21 cellular contexts compared by ENCODE assay signal in genomic region chr2:218235017-218235416, GRCh38. TPM values are rescaled to one million over a fixed set of nuclear protein-coding genes. Genes with fewer than 3 reads are reported as not detected.
DNase-seq lines count a peak whose midpoint lies in the region; ATAC-seq and TF ChIP-seq lines count a peak whose summit lies in the region.
"Had no signal": no experiment of that assay in that cellular context is flagged by ENCODE, and none has a peak within 500 bp of the region (broad histone marks: within the 10 kb centered on the region; RNA-seq: fewer than 3 reads in every experiment).

No MANE protein-coding gene starts in this region.

- TF ChIP-seq CTCF in CD8-positive, alpha-beta T cell (IDR thresholded peaks at IDR 0.05), result no peak
- TF ChIP-seq CTCF in neutrophil (IDR thresholded peaks at IDR 0.05) (no peak), foreskin keratinocyte (conservative IDR thresholded peaks at IDR 0.05) (no peak), endodermal cell (conservative IDR thresholded peaks at IDR 0.05) (no peak)

- no peaks in the 10 kb centered on the region for H3K27me3 Mint-ChIP-seq in CD8-positive, alpha-beta T cell (ENCODE audit: low read depth)
- no peaks in the 10 kb centered on the region for H3K27me3 Mint-ChIP-seq in effector memory CD8-positive, alpha-beta T cell
- no peaks in the 10 kb centered on the region for H3K27me3 Mint-ChIP-seq in endodermal cell (ENCODE audit: insufficient read depth)

- H3K27me3 ChIP-seq in CD8-positive, alpha-beta T cell (ENCODE audit: insufficient read depth, low read length), result no peaks in the 10 kb centered on the region
- H3K27me3 ChIP-seq in neutrophil (no peaks in the 10 kb centered on the region), foreskin keratinocyte (no peaks in the 10 kb centered on the region), endodermal cell (ENCODE audit: control insufficient read depth, insufficient read depth, low read length, poor library complexity, severe bottlenecking) (no peaks in the 10 kb centered on the region)
- H3K27me3 ChIP-seq: dorsolateral prefrontal cortex, testis had no signal

- no peak for DNase-seq in CD8-positive, alpha-beta T cell
- no peak for DNase-seq in effector memory CD8-positive, alpha-beta T cell
- no peak for DNase-seq in foreskin keratinocyte
- no peak for DNase-seq in endodermal cell
- DNase-seq: DMS 273 treated with DMSO at 0.1 percent for 48 hours; dorsolateral prefrontal cortex; HCEC 1CT; head of caudate nucleus; NCI-H1092 treated with DMSO at 0.1 percent for 48 hours; NCI-H2029 treated with DMSO at 0.1 percent for 48 hours; NCI-H2227 treated with DMSO at 0.1 percent for 48 hours; NCI-H774; retina; RPMI8226; small intestine; stimulated activated CD4-positive, alpha-beta T cell treated with anti-CD3 and anti-CD28 coated beads, Interleukin-2, amount 100 ng/mL, for 24 hours; testis; WERI-Rb-1 had no signal

- ATAC-seq in CD8-positive, alpha-beta T cell, result no peak
- ATAC-seq in GM18505 (IDR thresholded peaks at IDR 0.05; ENCODE audit: unreplicated experiment), result no peak
- no peak for ATAC-seq in effector memory CD8-positive, alpha-beta T cell (replicated peaks)
- no peak for ATAC-seq in foreskin keratinocyte
- no peak for ATAC-seq in GM18907 (IDR thresholded peaks at IDR 0.05; ENCODE audit: unreplicated experiment)

- peaks cover 91% of the 10 kb centered on the region for H3K36me3 Mint-ChIP-seq in CD8-positive, alpha-beta T cell
- peaks cover 97% of the 10 kb centered on the region for H3K36me3 Mint-ChIP-seq in effector memory CD8-positive, alpha-beta T cell (ENCODE audit: insufficient read depth)
- H3K36me3 Mint-ChIP-seq in endodermal cell (ENCODE audit: low read depth), result peaks cover 88% of the 10 kb centered on the region

- H3K27ac ChIP-seq in CD8-positive, alpha-beta T cell (ENCODE audit: low read depth, low read length), result no peak overlapping the region
- peak overlapping the region; percentile 24 for H3K27ac ChIP-seq in neutrophil
- H3K27ac ChIP-seq in foreskin keratinocyte, result no peak overlapping the region
- no peak overlapping the region for H3K27ac ChIP-seq in endodermal cell (ENCODE audit: low read depth, low read length)
- H3K27ac ChIP-seq: dorsolateral prefrontal cortex, testis, WERI-Rb-1 had no signal

- peak overlapping the region; percentile 75 for H3K27ac Mint-ChIP-seq in CD8-positive, alpha-beta T cell
- peak overlapping the region; percentile 49 to 69 for H3K27ac Mint-ChIP-seq in effector memory CD8-positive, alpha-beta T cell
- no peak overlapping the region for H3K27ac Mint-ChIP-seq in endodermal cell

- CTCF ChIA-PET in CD8-positive, alpha-beta T cell (lab: Charles Lee), result interaction anchor here (1.1 to 2.6 kb wide), 2 partner anchors 13 to 23 kb away, joined by 4 to 9 read pairs; no protein-coding TSS in a partner anchor

- POLR2A ChIA-PET in CD8-positive, alpha-beta T cell (lab: Charles Lee), result no interaction called here

- peaks cover 78% of the 10 kb centered on the region for H3K36me3 ChIP-seq in CD8-positive, alpha-beta T cell (ENCODE audit: insufficient read depth, low read length)
- H3K36me3 ChIP-seq in neutrophil (peaks cover 98% of the 10 kb centered on the region), endodermal cell (ENCODE audit: control insufficient read depth, insufficient read depth, low read length) (peaks cover 96% of the 10 kb centered on the region)

- H3K9me3 Mint-ChIP-seq in CD8-positive, alpha-beta T cell, result no peaks in the 10 kb centered on the region
- no peaks in the 10 kb centered on the region for H3K9me3 Mint-ChIP-seq in effector memory CD8-positive, alpha-beta T cell
- no peaks in the 10 kb centered on the region for H3K9me3 Mint-ChIP-seq in endodermal cell

- H3K9me3 ChIP-seq in CD8-positive, alpha-beta T cell (ENCODE audit: low read length), result no peaks in the 10 kb centered on the region
- H3K9me3 ChIP-seq in neutrophil (no peaks in the 10 kb centered on the region), endodermal cell (ENCODE audit: control insufficient read depth, low read length) (peaks cover 9% of the 10 kb centered on the region)
- H3K9me3 ChIP-seq: testis had no signal

- H3K4me3 Mint-ChIP-seq in CD8-positive, alpha-beta T cell, result no peak overlapping the region
- H3K4me3 Mint-ChIP-seq in effector memory CD8-positive, alpha-beta T cell, result no peak overlapping the region
- H3K4me3 Mint-ChIP-seq in endodermal cell, result no peak overlapping the region

- H3K4me3 ChIP-seq in CD8-positive, alpha-beta T cell (ENCODE audit: low read depth, low read length), result no peak overlapping the region
- no peak overlapping the region for H3K4me3 ChIP-seq in neutrophil (ENCODE audit: low read depth in 1 of 2, low read length in 1 of 2)
- no peak overlapping the region for H3K4me3 ChIP-seq in endodermal cell (ENCODE audit: low read length)
- H3K4me3 ChIP-seq: dorsolateral prefrontal cortex, testis had no signal

- H3K4me1 ChIP-seq in CD8-positive, alpha-beta T cell (ENCODE audit: insufficient read depth, low read length), result peaks cover 25% of the 10 kb centered on the region
- peaks cover 16 to 19% of the 10 kb centered on the region in 2 experiments for H3K4me1 ChIP-seq in neutrophil (ENCODE audit: control insufficient read depth in 1 of 2, insufficient read depth in 1 of 2, low read depth in 1 of 2, low read length in 1 of 2)
- peaks cover under 1% of the 10 kb centered on the region for H3K4me1 ChIP-seq in foreskin keratinocyte
- no peaks in the 10 kb centered on the region for H3K4me1 ChIP-seq in endodermal cell (ENCODE audit: control insufficient read depth, insufficient read depth, low read length)

- H3K4me1 Mint-ChIP-seq in CD8-positive, alpha-beta T cell (ENCODE audit: low read depth), result peaks cover 41% of the 10 kb centered on the region
- peaks cover 20 to 37% of the 10 kb centered on the region in 2 donors for H3K4me1 Mint-ChIP-seq in effector memory CD8-positive, alpha-beta T cell (ENCODE audit: low read depth in 2 of 2)
- H3K4me1 Mint-ChIP-seq in endodermal cell, result no peaks in the 10 kb centered on the region

- intact Hi-C loops in CD8-positive, alpha-beta T cell (cut with DNase I, micrococcal nuclease), result no loop called here

- TF ChIP-seq POLR2A in GM18505 (IDR thresholded peaks at IDR 0.05; ENCODE audit: borderline replicate concordance, extremely low read depth, insufficient read depth, insufficient read length), result peak; percentile 5

- no peak overlapping the region for H3K9ac ChIP-seq in endodermal cell (ENCODE audit: extremely low read depth, low read length, poor library complexity, severe bottlenecking)

- WGBS in endodermal cell (ENCODE audit: insufficient coverage in 1 of 2, insufficient read length in 1 of 2), 2 experiments, result 100% methylated on average over 1 to 2 of the region's 2 CpGs

RNA-seq across cellular contexts. Expression of gene ARPC2, which starts 18.0 kb away (rescaled TPM):
- total RNA-seq in CD8-positive, alpha-beta T cell, result 100 to 1,000 TPM; 521 to 547 TPM
- total RNA-seq in foreskin keratinocyte (794 and 818 TPM in 2 replicates), endodermal cell (100 to 1,000 TPM; 243 to 247 TPM)
- 894 and 918 TPM in 2 replicates for polyA plus RNA-seq in foreskin keratinocyte
- polyA plus RNA-seq in endodermal cell (2013, experiment 1 of 2), result 201 TPM
- polyA plus RNA-seq in endodermal cell (2013, experiment 2 of 2), result 214 TPM

RNA-seq across cellular contexts. Expression of gene GPBAR1, which starts 25.8 kb away (rescaled TPM):
- total RNA-seq in CD8-positive, alpha-beta T cell, result 1 to 10 TPM; 2.2 to 2.5 TPM
- total RNA-seq in foreskin keratinocyte (0.14 and 0.18 TPM in 2 replicates), endodermal cell (under 1 TPM; 0.18 TPM)
- 0.11 and 0.12 TPM in 2 replicates for polyA plus RNA-seq in foreskin keratinocyte
- 1.9 TPM for polyA plus RNA-seq in endodermal cell (2013, experiment 1 of 2)
- polyA plus RNA-seq in endodermal cell (2013, experiment 2 of 2), result 1.2 TPM

RNA-seq across cellular contexts. Expression of gene AAMP, which starts 34.9 kb away (rescaled TPM):
- total RNA-seq in CD8-positive, alpha-beta T cell, result 10 to 100 TPM; 44.7 to 50.4 TPM
- total RNA-seq in foreskin keratinocyte, result 101 and 108 TPM in 2 replicates
- polyA plus RNA-seq in foreskin keratinocyte, result 114 and 120 TPM in 2 replicates
- 10 to 100 TPM; 89.2 to 97.2 TPM for total RNA-seq in endodermal cell
- polyA plus RNA-seq in endodermal cell (2013, experiment 1 of 2), result 59.9 TPM
- polyA plus RNA-seq in endodermal cell (2013, experiment 2 of 2), result 54.7 TPM

RNA-seq across cellular contexts. Expression of gene PNKD, which starts 35.3 kb away (rescaled TPM):
- 1 to 10 TPM; 7.1 to 7.2 TPM for total RNA-seq in CD8-positive, alpha-beta T cell
- total RNA-seq in foreskin keratinocyte (40.9 and 43.5 TPM in 2 replicates), endodermal cell (10 to 100 TPM; 33.9 to 39.6 TPM)
- 65.1 and 66.6 TPM in 2 replicates for polyA plus RNA-seq in foreskin keratinocyte
- polyA plus RNA-seq in endodermal cell (2013, experiment 1 of 2), result 46.6 TPM
- 42.6 TPM for polyA plus RNA-seq in endodermal cell (2013, experiment 2 of 2)

RNA-seq across cellular contexts. Expression of gene TMBIM1, which starts 57.3 kb away (rescaled TPM):
- total RNA-seq in CD8-positive, alpha-beta T cell, result 10 to 100 TPM; 80.8 to 86.7 TPM
- total RNA-seq in foreskin keratinocyte, result 435 and 443 TPM in 2 replicates
- polyA plus RNA-seq in foreskin keratinocyte, result 367 and 396 TPM in 2 replicates
- total RNA-seq in endodermal cell, result 10 to 100 TPM; 50.7 to 53.8 TPM
- 22.4 TPM for polyA plus RNA-seq in endodermal cell (2013, experiment 1 of 2)
- 17.2 TPM for polyA plus RNA-seq in endodermal cell (2013, experiment 2 of 2)
